11 cellular contexts compared by ENCODE assay signal in genomic region chr1:19444399-19445021, GRCh38. TPM values are rescaled to one million over a fixed set of nuclear protein-coding genes. Genes with fewer than 3 reads are reported as not detected.
DNase-seq lines count a peak whose midpoint lies in the region; ATAC-seq, FAIRE-seq and TF ChIP-seq lines count a peak whose summit lies in the region.
"Had no signal": no experiment of that assay in that cellular context is flagged by ENCODE, and none has a peak within 500 bp of the region (broad histone marks: within the 10 kb centered on the region; RNA-seq: fewer than 3 reads in every experiment).

No MANE protein-coding gene starts in this region.

- WGBS in gastroesophageal sphincter (ENCODE audit: low coverage in 1 of 2), 2 donors: 61 to 69% methylated on average over 8 to 10 of the region's 10 CpGs

- no peak for ATAC-seq in gastroesophageal sphincter
- ATAC-seq in stimulated activated naive CD8-positive, alpha-beta T cell treated with anti-CD3 and anti-CD28 coated beads, Interleukin-15, amount 100 ng/mL, for 72 hours: no peak

- H3K4me3 Mint-ChIP-seq in activated CD4-positive, alpha-beta T cell treated with anti-CD3 and anti-CD28 coated beads, Interleukin-2, amount 10 ng/mL, durations not matched to agents 24 days and 14 days: no peak overlapping the region
- H3K4me3 Mint-ChIP-seq in stimulated activated naive CD8-positive, alpha-beta T cell treated with anti-CD3 and anti-CD28 coated beads, Interleukin-15, amount 100 ng/mL, for 72 hours: peak overlapping the region; percentile 65 to 83
- H3K4me3 Mint-ChIP-seq: nephron progenitor cell had no signal

- TF ChIP-seq CTCF in VCaP (conservative IDR thresholded peaks at IDR 0.05) (no peak), gastroesophageal sphincter (IDR thresholded peaks at IDR 0.05) (no peak)

- peaks cover 61% of the 10 kb centered on the region for H3K4me1 Mint-ChIP-seq in activated CD4-positive, alpha-beta T cell treated with anti-CD3 and anti-CD28 coated beads, Interleukin-2, amount 10 ng/mL, durations not matched to agents 24 days and 14 days
- H3K4me1 Mint-ChIP-seq in stimulated activated naive CD8-positive, alpha-beta T cell treated with anti-CD3 and anti-CD28 coated beads, Interleukin-15, amount 100 ng/mL, for 72 hours: peaks cover 100% of the 10 kb centered on the region

- peaks cover 28% of the 10 kb centered on the region for H3K36me3 Mint-ChIP-seq in activated CD4-positive, alpha-beta T cell treated with anti-CD3 and anti-CD28 coated beads, Interleukin-2, amount 10 ng/mL, durations not matched to agents 24 days and 14 days (ENCODE audit: low read depth)

- H3K4me3 ChIP-seq in gastroesophageal sphincter: no peak overlapping the region

- intact Hi-C loops in activated CD4-positive, alpha-beta T cell treated with anti-CD3 and anti-CD28 coated beads, Interleukin-2, amount 10 ng/mL, durations not matched to agents 24 days and 14 days (cut with micrococcal nuclease): no loop called here

- no peak for TF ChIP-seq POLR2A in gastroesophageal sphincter (IDR thresholded peaks at IDR 0.05)

- H3K9me3 Mint-ChIP-seq in activated CD4-positive, alpha-beta T cell treated with anti-CD3 and anti-CD28 coated beads, Interleukin-2, amount 10 ng/mL, durations not matched to agents 24 days and 14 days: no peaks in the 10 kb centered on the region
- H3K9me3 Mint-ChIP-seq in stimulated activated naive CD8-positive, alpha-beta T cell treated with anti-CD3 and anti-CD28 coated beads, Interleukin-15, amount 100 ng/mL, for 72 hours: no peaks in the 10 kb centered on the region
- H3K9me3 Mint-ChIP-seq: nephron progenitor cell had no signal

- H3K27me3 ChIP-seq in gastroesophageal sphincter: no peaks in the 10 kb centered on the region

- no peaks in the 10 kb centered on the region for H3K27me3 Mint-ChIP-seq in activated CD4-positive, alpha-beta T cell treated with anti-CD3 and anti-CD28 coated beads, Interleukin-2, amount 10 ng/mL, durations not matched to agents 24 days and 14 days
- no peaks in the 10 kb centered on the region for H3K27me3 Mint-ChIP-seq in stimulated activated naive CD8-positive, alpha-beta T cell treated with anti-CD3 and anti-CD28 coated beads, Interleukin-15, amount 100 ng/mL, for 72 hours

- H3K27ac ChIP-seq in VCaP (peak overlapping the region; percentile 69), gastroesophageal sphincter (peak overlapping the region in 3 of 4 donors; percentile 90 to 93 (median 93))
- H3K27ac ChIP-seq: epithelial cell of prostate had no signal

- TF ChIP-seq EP300 in gastroesophageal sphincter (IDR thresholded peaks at IDR 0.05): no peak

- no peak for FAIRE-seq in GM19239 (lab: Jason Lieb, UNC)

- H3K4me1 ChIP-seq in gastroesophageal sphincter: peaks cover 28 to 100% (median 86%) of the 10 kb centered on the region in 3 donors

- H3K27ac Mint-ChIP-seq in activated CD4-positive, alpha-beta T cell treated with anti-CD3 and anti-CD28 coated beads, Interleukin-2, amount 10 ng/mL, durations not matched to agents 24 days and 14 days: peak overlapping the region; percentile 25
- peak overlapping the region in 1 of 2 donors; percentile 27 for H3K27ac Mint-ChIP-seq in stimulated activated naive CD8-positive, alpha-beta T cell treated with anti-CD3 and anti-CD28 coated beads, Interleukin-15, amount 100 ng/mL, for 72 hours

- no peaks in the 10 kb centered on the region for H3K36me3 ChIP-seq in gastroesophageal sphincter

- DNase-seq in activated CD4-positive, alpha-beta T cell treated with anti-CD3 and anti-CD28 coated beads, Interleukin-2, amount 10 ng/mL, durations not matched to agents 24 days and 14 days: no peak
- no peak for DNase-seq in activated CD4-positive, alpha-beta T cell treated with anti-CD3 and anti-CD28 coated beads for 4 hours
- no peak for DNase-seq in stimulated activated naive CD8-positive, alpha-beta T cell treated with anti-CD3 and anti-CD28 coated beads, Interleukin-15, amount 100 ng/mL, for 72 hours
- DNase-seq in cerebellum (ENCODE audit: low spot score) (no peak), CD1c-positive myeloid dendritic cell (ENCODE audit: extremely low spot score) (no peak), GM19239 (ENCODE audit: insufficient read length, low spot score) (no peak)
- DNase-seq: NCI-H524 treated with DMSO at 0.1 percent for 48 hours, nephron progenitor cell had no signal

- H3K9me3 ChIP-seq in gastroesophageal sphincter: no peaks in the 10 kb centered on the region

RNA-seq across cellular contexts. Expression of gene CAPZB, which starts 40.8 kb away (rescaled TPM):
- total RNA-seq in activated CD4-positive, alpha-beta T cell treated with anti-CD3 and anti-CD28 coated beads, Interleukin-2, amount 10 ng/mL, durations not matched to agents 24 days and 14 days: 291 and 297 TPM in 2 replicates
- total RNA-seq in gastroesophageal sphincter: 100 to 1,000 TPM; 160 to 288 (median 184) TPM
- total RNA-seq in cerebellum: 45.8 TPM
